Comparison of ENCODE assay signal across 9 cellular contexts in the genomic region with DNA sequence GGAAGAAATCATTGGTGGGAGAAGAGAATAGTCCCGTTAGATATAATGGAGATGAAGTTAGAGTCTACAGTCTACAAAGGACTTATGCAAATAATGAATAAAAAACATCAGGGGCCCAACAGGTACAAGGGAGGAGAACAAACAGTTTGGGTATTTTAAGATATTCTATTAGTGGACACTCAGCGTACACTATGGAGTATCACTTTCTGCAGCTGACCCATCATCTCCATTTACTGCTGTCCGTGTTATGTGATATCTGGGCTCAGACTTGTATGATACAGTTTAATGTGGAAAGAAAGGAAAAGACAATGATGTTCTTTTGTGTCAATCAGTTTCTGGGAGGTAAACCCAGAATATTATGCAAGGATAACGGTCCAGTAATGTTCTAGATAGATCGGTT.
"Had no signal": no experiment of that assay in that cellular context is flagged by ENCODE, and none has a peak within 500 bp of the region (broad histone marks: within the 10 kb centered on the region; RNA-seq: fewer than 3 reads in every experiment).

No MANE protein-coding gene starts in this region.

- ATAC-seq: GM23338, HCT116, K562 had no signal

- H2AFZ ChIP-seq: GM23338 had no signal

- DNase-seq: H7, HFFc6, IMR-90 had no signal

- H3K4me3 Mint-ChIP-seq: GM23338, HFFc6 had no signal

- H3K4me2 ChIP-seq: GM23338 had no signal

- H3K27ac Mint-ChIP-seq: GM23338, HFFc6 had no signal

- FAIRE-seq: H1, HTR-8/SVneo, K562 had no signal

- H3K4me1 ChIP-seq: HAP-1 had no signal

- H3K9me3 ChIP-seq: HAP-1 had no signal

- H3K36me3 ChIP-seq: HAP-1 had no signal

- H3K4me3 ChIP-seq: GM23338, HAP-1, K562 had no signal

- H3K9me3 Mint-ChIP-seq: GM23338, HFFc6 had no signal
